Comparison of ENCODE assay signal across 9 cellular contexts in the genomic region with DNA sequence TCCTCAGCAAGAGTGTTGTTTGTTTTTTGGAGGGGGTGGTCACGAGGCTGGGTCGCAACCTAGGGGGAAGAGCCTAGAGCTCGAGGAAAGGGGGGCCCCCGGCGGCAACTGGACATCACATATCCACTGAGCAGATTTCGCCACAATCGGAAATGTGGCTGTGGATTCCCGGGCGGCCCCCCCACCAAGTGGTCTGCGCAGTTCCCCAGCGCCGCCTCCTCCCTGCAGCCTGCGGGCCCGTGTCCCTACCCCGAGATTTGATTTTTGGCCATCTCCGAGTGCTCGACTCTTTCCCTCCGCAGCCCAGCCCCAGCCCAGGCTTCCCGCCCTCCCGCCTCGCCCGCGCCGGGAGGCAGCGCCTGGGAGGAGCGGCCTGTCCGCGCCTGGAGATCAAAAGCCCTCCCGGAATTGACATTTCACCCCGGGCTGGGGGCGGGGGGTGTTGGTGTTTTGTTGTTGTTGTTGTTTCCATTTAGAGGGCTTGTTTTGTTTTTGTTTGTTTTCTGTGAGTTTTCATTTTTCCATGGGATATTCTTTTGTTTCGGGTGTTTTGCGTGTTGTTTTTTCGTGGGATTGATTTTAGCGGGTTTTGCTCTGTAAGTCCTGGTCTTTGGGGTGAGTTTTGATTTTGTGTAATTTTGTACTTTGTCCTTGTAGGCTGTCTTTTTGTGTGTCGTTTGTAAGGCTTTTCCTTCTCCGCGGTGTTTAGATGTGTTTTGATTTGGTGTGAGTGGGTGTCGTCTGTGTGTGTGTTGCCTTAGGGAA. TPM values are rescaled to one million over a fixed set of nuclear protein-coding genes. Genes with fewer than 3 reads are reported as not detected.
A peak's percentile ranks its signal among the peaks of the same experiment; 100 is the strongest.
DNase-seq lines count a peak whose midpoint lies in the region; ATAC-seq and TF ChIP-seq lines count a peak whose summit lies in the region.
"Had no signal": no experiment of that assay in that cellular context is flagged by ENCODE, and none has a peak within 500 bp of the region (broad histone marks: within the 10 kb centered on the region; RNA-seq: fewer than 3 reads in every experiment).

No MANE protein-coding gene starts in this region.

- TF ChIP-seq CTCF in NB4 (IDR thresholded peaks at IDR 0.05; ENCODE audit: low read depth, low read length): no peak
- TF ChIP-seq CTCF in osteoblast (IDR thresholded peaks at IDR 0.05; ENCODE audit: extremely low read depth, low read depth, low read length): no peak

- H3K9me3 ChIP-seq in osteoblast (ENCODE audit: low read depth, low read length): no peaks in the 10 kb centered on the region

- H2AFZ ChIP-seq in osteoblast (ENCODE audit: low read length): no peak overlapping the region

- H3K36me3 ChIP-seq in osteoblast (ENCODE audit: insufficient read depth, low read length): no peaks in the 10 kb centered on the region
- H3K36me3 ChIP-seq: SJSA1 had no signal

- DNase-seq in DMS53 (lab: John Stamatoyannopoulos, UW) (peak; percentile 65), DMS53 treated with DMSO at 0.1 percent for 48 hours (lab: John Stamatoyannopoulos, UW; ENCODE audit: unreplicated experiment) (no peak), NB4 (ENCODE audit: low read depth) (peak; percentile 16), osteoblast (ENCODE audit: insufficient read length, low spot score, missing footprints) (peak; percentile 76), G401 (ENCODE audit: low spot score) (no peak)
- DNase-seq in central memory CD8-positive, alpha-beta T cell (ENCODE audit: low spot score in 2 of 2): no peak

- peak overlapping the region; percentile 63 for H3K27ac Mint-ChIP-seq in central memory CD8-positive, alpha-beta T cell (ENCODE audit: low read depth)

- H3K9me3 Mint-ChIP-seq in central memory CD8-positive, alpha-beta T cell: no peaks in the 10 kb centered on the region

- peaks cover 27% of the 10 kb centered on the region for H3K4me1 Mint-ChIP-seq in central memory CD8-positive, alpha-beta T cell

- H3K27ac ChIP-seq in osteoblast (ENCODE audit: low read depth, low read length): no peak overlapping the region
- H3K27ac ChIP-seq: SJSA1 had no signal

- no peak overlapping the region for H3K4me3 ChIP-seq in NB4 (ENCODE audit: low read depth, low read length)
- no peak overlapping the region for H3K4me3 ChIP-seq in osteoblast (ENCODE audit: insufficient read depth, low read length)

- no peaks in the 10 kb centered on the region for H3K79me2 ChIP-seq in osteoblast (ENCODE audit: insufficient read depth, low read length)

- peaks cover 12% of the 10 kb centered on the region for H3K36me3 Mint-ChIP-seq in central memory CD8-positive, alpha-beta T cell (ENCODE audit: insufficient read depth)

- no peak for TF ChIP-seq POLR2A in NB4 (IDR thresholded peaks at IDR 0.05; ENCODE audit: extremely low read depth, insufficient read length)

- no peak overlapping the region for H3K4me2 ChIP-seq in osteoblast (ENCODE audit: insufficient read depth, low read length)

- in situ Hi-C loops in G401 (cut with HindIII; ENCODE audit: low sequenced_read_pairs): no loop called here

- peaks cover 96% of the 10 kb centered on the region for H3K27me3 Mint-ChIP-seq in central memory CD8-positive, alpha-beta T cell

- peaks cover 100% of the 10 kb centered on the region for H3K27me3 ChIP-seq in osteoblast (ENCODE audit: insufficient read depth, low read length)

- H3K4me1 ChIP-seq in osteoblast (ENCODE audit: insufficient read depth, low read length): peaks cover 15% of the 10 kb centered on the region

- peaks cover 7% of the 10 kb centered on the region for H4K20me1 ChIP-seq in osteoblast (ENCODE audit: insufficient read depth, low read length)

- H3K4me3 Mint-ChIP-seq in central memory CD8-positive, alpha-beta T cell: peak overlapping the region; percentile 80

- no peak for ATAC-seq in central memory CD8-positive, alpha-beta T cell (replicated peaks; ENCODE audit: extremely low read depth, poor library complexity, severe bottlenecking)
- no peak for ATAC-seq in GM21528 (IDR thresholded peaks at IDR 0.05; ENCODE audit: low FRiP score, unreplicated experiment)
- ATAC-seq in GM18907 (IDR thresholded peaks at IDR 0.05; ENCODE audit: unreplicated experiment): no peak

RNA-seq across cellular contexts. Expression of gene PAX5, which starts 1.6 kb away (rescaled TPM):
- under 0.01 TPM in 1 of 2 replicates, not detected in the other for total RNA-seq in osteoblast
- total RNA-seq in G401 (2014; rRNA removed; shearing (Covaris generic)): not detected in 2 replicates
- total RNA-seq: SJSA1 had no signal

Comparison
In these comparisons a context has a peak if more than half of its experiments do, and no peak if none do; other contexts are left out.
1. DNase-seq: peak in DMS53 (single experiment), NB4 (single experiment) and osteoblast (single experiment); none in DMS53 treated with DMSO at 0.1 percent for 48 hours (single experiment), central memory CD8-positive, alpha-beta T cell (0 of 2) and G401 (single experiment).